ENCODE assay signal across 9 cellular contexts in the genomic region with DNA sequence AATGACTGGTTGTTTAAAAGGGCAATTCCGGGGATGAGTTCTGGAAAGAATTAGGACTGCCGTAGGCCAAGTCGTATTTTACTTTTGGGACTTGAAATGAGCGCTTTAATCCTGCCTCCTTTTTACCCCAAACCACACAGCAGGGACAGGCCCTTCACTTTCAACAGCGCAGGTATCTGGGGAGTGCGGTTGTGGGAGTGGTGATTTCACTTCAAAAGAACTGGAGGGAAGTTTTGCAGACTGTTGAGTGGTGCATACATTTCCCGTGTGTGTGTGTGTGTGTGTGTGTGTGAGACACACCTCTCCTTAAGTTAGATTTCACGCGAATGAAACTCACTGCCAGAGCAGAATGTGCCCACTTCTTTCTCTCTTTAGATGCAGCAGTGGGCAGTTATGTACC. TPM values are rescaled to one million over a fixed set of nuclear protein-coding genes. Genes with fewer than 3 reads are reported as not detected.
DNase-seq lines count a peak whose midpoint lies in the region; ATAC-seq and TF ChIP-seq lines count a peak whose summit lies in the region.
"Had no signal": no experiment of that assay in that cellular context is flagged by ENCODE, and none has a peak within 500 bp of the region (broad histone marks: within the 10 kb centered on the region; RNA-seq: fewer than 3 reads in every experiment).

No MANE protein-coding gene starts in this region.

- TSS peak; percentile 38 for BruUV-seq in HCT116 (replicated peaks; lab: Mats Ljungman, UMichigan)

- ATAC-seq in HCT116 (no peak), gastrocnemius medialis (no peak), GM19023 (IDR thresholded peaks at IDR 0.05; ENCODE audit: unreplicated experiment) (no peak), GM21786 (IDR thresholded peaks at IDR 0.05; ENCODE audit: unreplicated experiment) (no peak)

- H3K36me3 ChIP-seq in HCT116 (ENCODE audit: control insufficient read depth in 1 of 2, insufficient read depth in 2 of 2, low read length in 2 of 2) (no peaks in the 10 kb centered on the region), SJSA1 (no peaks in the 10 kb centered on the region), gastrocnemius medialis (no peaks in the 10 kb centered on the region)

- in situ Hi-C loops in gastrocnemius medialis (cut with MboI; ENCODE audit: low sequenced_read_pairs in 4 of 4), result no loop called here

- peaks cover 7% of the 10 kb centered on the region; the same call in 1 of the 2 replicates for H3K79me2 ChIP-seq in HCT116 (ENCODE audit: insufficient read depth, low read length)

- H3K27ac ChIP-seq in HCT116 (ENCODE audit: low read depth, low read length) (peak overlapping the region; percentile 55; the same call in 1 of the 2 replicates), SJSA1 (no peak overlapping the region), gastrocnemius medialis (no peak overlapping the region)

- H3K4me3 ChIP-seq in HCT116 (replicated peaks in 1 of 2; ENCODE audit: low read depth in 1 of 2, low read length in 2 of 2), result peak overlapping the region; percentile 62 to 65
- peak overlapping the region; percentile 56 for H3K4me3 ChIP-seq in SJSA1
- H3K4me3 ChIP-seq in gastrocnemius medialis, result peak overlapping the region in 3 of 4 donors; percentile 38 to 50 (median 42)

- no peak for TF ChIP-seq CTCF in HCT116 (IDR thresholded peaks at IDR 0.05 in 2 of 3, conservative IDR thresholded peaks at IDR 0.05 in 1 of 3; ENCODE audit: borderline replicate concordance in 1 of 3, insufficient read depth in 1 of 3, low read depth in 2 of 3, low read length in 2 of 3)
- TF ChIP-seq CTCF in gastrocnemius medialis (IDR thresholded peaks at IDR 0.05 in 4 of 5, conservative IDR thresholded peaks at IDR 0.05 in 1 of 5), result no peak

- H4K20me1 ChIP-seq in HCT116 (ENCODE audit: insufficient read depth), result no peaks in the 10 kb centered on the region

- CTCF ChIA-PET in HCT116 (lab: Charles Lee), result no interaction called here

- TF ChIP-seq POLR2A in HCT116 (IDR thresholded peaks at IDR 0.05; ENCODE audit: borderline replicate concordance, extremely low read depth, insufficient read depth, insufficient read length) (no peak), gastrocnemius medialis (IDR thresholded peaks at IDR 0.05) (no peak)

- peak overlapping the region; percentile 89 for H3K4me2 ChIP-seq in HCT116 (ENCODE audit: low read length)

- no peaks in the 10 kb centered on the region for H3K9me3 ChIP-seq in HCT116 (ENCODE audit: control insufficient read depth in 1 of 2, insufficient read depth in 1 of 2, low read depth in 1 of 2, low read length in 2 of 2)
- no peaks in the 10 kb centered on the region for H3K9me3 ChIP-seq in SJSA1 (replicated peaks)
- no peaks in the 10 kb centered on the region for H3K9me3 ChIP-seq in gastrocnemius medialis

- POLR2A ChIA-PET in HCT116 (lab: Charles Lee), result no interaction called here

- H2AFZ ChIP-seq in HCT116 (ENCODE audit: low read depth, low read length, poor library complexity, severe bottlenecking), result peak overlapping the region; percentile 16

- H3K9me2 ChIP-seq in HCT116 (ENCODE audit: insufficient read depth), result no peaks in the 10 kb centered on the region

- peak overlapping the region; percentile 64 for H3K9ac ChIP-seq in HCT116 (ENCODE audit: low read length)

- DNase-seq in HCT116 (ENCODE audit: low read depth, low spot score) (no peak), SJSA1 (ENCODE audit: low read depth in 1 of 2, low spot score in 2 of 2) (no peak), fibroblast of peridontal ligament (ENCODE audit: extremely low read depth) (peak; percentile 17), gastrocnemius medialis (no peak), NCI-H446 (lab: John Stamatoyannopoulos, UW) (no peak)
- DNase-seq: activated B cell treated with CpG ODN at 0.5 μM for 24 hours, NCI-H2029 treated with DMSO at 0.1 percent for 48 hours had no signal

- RAD21 ChIA-PET in HCT116 (lab: Charles Lee; ENCODE audit: low non-redundant PET in 1 of 2, low total read pairs in 2 of 2, uncharacterized antibody in 2 of 2, unreplicated experiment in 2 of 2), result no interaction called here

- TF ChIP-seq RAD21 in HCT116 (IDR thresholded peaks at IDR 0.05; ENCODE audit: low read depth), result no peak

- intact Hi-C loops in HCT116 (cut with micrococcal nuclease) (loop anchor here (5.0 to 10.0 kb wide), 3 partner anchors 35 to 315 kb away; no protein-coding TSS in a partner anchor), gastrocnemius medialis (cut with DNase I; ENCODE audit: low total_unique reads) (loop anchor here (2.0 to 10.0 kb wide), 2 partner anchors 133 to 141 kb away; no protein-coding TSS in a partner anchor)

- H3K4me1 ChIP-seq in HCT116 (ENCODE audit: control insufficient read depth in 1 of 2, insufficient read depth in 2 of 2, low read length in 2 of 2) (peaks cover 2 to 16% of the 10 kb centered on the region in 2 experiments; a peak in 2 of 4 replicates), SJSA1 (replicated peaks) (peaks cover 9% of the 10 kb centered on the region; the same call in 1 of the 2 replicates), gastrocnemius medialis (no peaks in the 10 kb centered on the region)

- H3K27me3 ChIP-seq in HCT116 (ENCODE audit: insufficient read depth, low read length) (no peaks in the 10 kb centered on the region), SJSA1 (replicated peaks) (no peaks in the 10 kb centered on the region), gastrocnemius medialis (peaks cover 0 to 15% (median 8%) of the 10 kb centered on the region in 3 donors)

TF ChIP-seq in HCT116, 20 proteins besides CTCF, POLR2A, EP300 and RAD21:
- no peak for TF ChIP-seq FOSL1 (IDR thresholded peaks at IDR 0.05; ENCODE audit: low read depth)
- TF ChIP-seq JUND (IDR thresholded peaks at IDR 0.05), result no peak
- no peak for TF ChIP-seq CBX3 (IDR thresholded peaks at IDR 0.05; ENCODE audit: low read depth)
- TF ChIP-seq SIN3A (IDR thresholded peaks at IDR 0.05; ENCODE audit: low read depth), result no peak

RNA-seq across cellular contexts. Expression of gene NHS, which starts 2.8 kb away (rescaled TPM):
- total RNA-seq in HCT116 (2021; ENCODE audit: unreplicated experiment) (5.7 TPM), gastrocnemius medialis (under 1 TPM; 0.20 to 0.39 (median 0.30) TPM)
- polyA plus RNA-seq in HCT116 (2012), result 1.6 and 2.3 TPM in 2 replicates
- total RNA-seq in SJSA1 (2014; rRNA removed; shearing (Covaris generic)), result 1.3 and 2.6 TPM in 2 replicates
- total RNA-seq: activated B cell treated with CpG ODN at 0.5 μM for 24 hours had no signal
